In genomic region chr1:66339944-66340343, GRCh38 we compare ENCODE assay signal across 14 cellular contexts.
DNase-seq lines count a peak whose midpoint lies in the region; ATAC-seq, FAIRE-seq and TF ChIP-seq lines count a peak whose summit lies in the region.
"Had no signal": no experiment of that assay in that cellular context is flagged by ENCODE, and none has a peak within 500 bp of the region (broad histone marks: within the 10 kb centered on the region; RNA-seq: fewer than 3 reads in every experiment).

No MANE protein-coding gene starts in this region.

- H3K27me3 Mint-ChIP-seq in IgD-negative memory B cell, result no peaks in the 10 kb centered on the region
- no peaks in the 10 kb centered on the region for H3K27me3 Mint-ChIP-seq in activated naive CD8-positive, alpha-beta T cell treated with anti-CD3 and anti-CD28 coated beads, Interleukin-2, amount 10 ng/mL, durations not matched to agents 7 days and 5 days

- H3K36me3 Mint-ChIP-seq in IgD-negative memory B cell, result peaks cover 7% of the 10 kb centered on the region
- H3K36me3 Mint-ChIP-seq in activated naive CD8-positive, alpha-beta T cell treated with anti-CD3 and anti-CD28 coated beads, Interleukin-2, amount 10 ng/mL, durations not matched to agents 7 days and 5 days, result peaks cover 42% of the 10 kb centered on the region

- DNase-seq in D721Med (ENCODE audit: insufficient read length, low spot score) (no peak), iPS-NIHi7 (ENCODE audit: extremely low spot score) (no peak), AML-193 (lab: John Stamatoyannopoulos, UW) (no peak)
- DNase-seq in activated naive CD8-positive, alpha-beta T cell treated with anti-CD3 and anti-CD28 coated beads, Interleukin-2, amount 10 ng/mL, durations not matched to agents 7 days and 5 days, result no peak
- DNase-seq in stimulated activated CD4-positive, alpha-beta T cell treated with anti-CD3 and anti-CD28 coated beads, Interleukin-4, amount 100 ng/mL, for 1 hour, result no peak
- DNase-seq: EL; H9; NCI-H1105 treated with DMSO at 0.1 percent for 48 hours; NK-92 treated with Interleukin-12 subunit alpha and Interleukin-12 subunit beta, amount 100 ng/mL, for 24 hours had no signal

- H3K36me3 ChIP-seq in neutrophil, result no peaks in the 10 kb centered on the region

- no peak overlapping the region for H3K4me3 ChIP-seq in neutrophil (ENCODE audit: low read depth in 1 of 2, low read length in 1 of 2)

- peaks cover 48 to 79% of the 10 kb centered on the region in 2 experiments for H3K4me1 ChIP-seq in neutrophil (ENCODE audit: control insufficient read depth in 1 of 2, insufficient read depth in 1 of 2, low read depth in 1 of 2, low read length in 1 of 2)
- H3K4me1 ChIP-seq: parathyroid adenoma had no signal

- TF ChIP-seq CTCF in D721Med (IDR thresholded peaks at IDR 0.05; ENCODE audit: insufficient read depth, missing control alignments) (no peak), neutrophil (IDR thresholded peaks at IDR 0.05) (no peak)

- peak overlapping the region; percentile 54 to 84 (median 68) for H3K4me3 Mint-ChIP-seq in IgD-negative memory B cell
- peak overlapping the region; percentile 76 for H3K4me3 Mint-ChIP-seq in activated naive CD8-positive, alpha-beta T cell treated with anti-CD3 and anti-CD28 coated beads, Interleukin-2, amount 10 ng/mL, durations not matched to agents 7 days and 5 days
- H3K4me3 Mint-ChIP-seq: H9 had no signal

- no peaks in the 10 kb centered on the region for H3K27me3 ChIP-seq in neutrophil

- no peaks in the 10 kb centered on the region for H3K9me3 ChIP-seq in neutrophil

- no peaks in the 10 kb centered on the region for H3K9me3 Mint-ChIP-seq in IgD-negative memory B cell
- H3K9me3 Mint-ChIP-seq in activated naive CD8-positive, alpha-beta T cell treated with anti-CD3 and anti-CD28 coated beads, Interleukin-2, amount 10 ng/mL, durations not matched to agents 7 days and 5 days, result no peaks in the 10 kb centered on the region
- H3K9me3 Mint-ChIP-seq: H9 had no signal

- H3K27ac ChIP-seq in neutrophil, result peak overlapping the region; percentile 66
- H3K27ac ChIP-seq: epithelial cell of prostate, parathyroid adenoma had no signal

- POLR2A ChIA-PET in activated naive CD8-positive, alpha-beta T cell treated with anti-CD3 and anti-CD28 coated beads, Interleukin-2, amount 10 ng/mL, durations not matched to agents 7 days and 5 days (lab: Charles Lee), result interaction anchor here (1.0 to 6.7 kb wide), 3 partner anchors 11 to 65 kb away, joined by 3 to 32 read pairs (median 4); no protein-coding TSS in a partner anchor

- H3K4me1 Mint-ChIP-seq in IgD-negative memory B cell, result peaks cover 42 to 71% (median 61%) of the 10 kb centered on the region in 3 donors
- H3K4me1 Mint-ChIP-seq in activated naive CD8-positive, alpha-beta T cell treated with anti-CD3 and anti-CD28 coated beads, Interleukin-2, amount 10 ng/mL, durations not matched to agents 7 days and 5 days, result peaks cover 70% of the 10 kb centered on the region

- peak overlapping the region in 2 of 3 donors; percentile 80 to 84 for H3K27ac Mint-ChIP-seq in IgD-negative memory B cell
- H3K27ac Mint-ChIP-seq in activated naive CD8-positive, alpha-beta T cell treated with anti-CD3 and anti-CD28 coated beads, Interleukin-2, amount 10 ng/mL, durations not matched to agents 7 days and 5 days, result peak overlapping the region; percentile 78
- H3K27ac Mint-ChIP-seq: H9 had no signal

- ATAC-seq in activated naive CD8-positive, alpha-beta T cell treated with anti-CD3 and anti-CD28 coated beads, Interleukin-2, amount 10 ng/mL, durations not matched to agents 7 days and 5 days (ENCODE audit: low read depth), result no peak
- no peak for ATAC-seq in GM19452 (IDR thresholded peaks at IDR 0.05; ENCODE audit: unreplicated experiment)

- FAIRE-seq in D721Med (lab: Jason Lieb, UNC), result peak; percentile 63
